ENCODE assay signal across 15 cellular contexts in the genomic region with DNA sequence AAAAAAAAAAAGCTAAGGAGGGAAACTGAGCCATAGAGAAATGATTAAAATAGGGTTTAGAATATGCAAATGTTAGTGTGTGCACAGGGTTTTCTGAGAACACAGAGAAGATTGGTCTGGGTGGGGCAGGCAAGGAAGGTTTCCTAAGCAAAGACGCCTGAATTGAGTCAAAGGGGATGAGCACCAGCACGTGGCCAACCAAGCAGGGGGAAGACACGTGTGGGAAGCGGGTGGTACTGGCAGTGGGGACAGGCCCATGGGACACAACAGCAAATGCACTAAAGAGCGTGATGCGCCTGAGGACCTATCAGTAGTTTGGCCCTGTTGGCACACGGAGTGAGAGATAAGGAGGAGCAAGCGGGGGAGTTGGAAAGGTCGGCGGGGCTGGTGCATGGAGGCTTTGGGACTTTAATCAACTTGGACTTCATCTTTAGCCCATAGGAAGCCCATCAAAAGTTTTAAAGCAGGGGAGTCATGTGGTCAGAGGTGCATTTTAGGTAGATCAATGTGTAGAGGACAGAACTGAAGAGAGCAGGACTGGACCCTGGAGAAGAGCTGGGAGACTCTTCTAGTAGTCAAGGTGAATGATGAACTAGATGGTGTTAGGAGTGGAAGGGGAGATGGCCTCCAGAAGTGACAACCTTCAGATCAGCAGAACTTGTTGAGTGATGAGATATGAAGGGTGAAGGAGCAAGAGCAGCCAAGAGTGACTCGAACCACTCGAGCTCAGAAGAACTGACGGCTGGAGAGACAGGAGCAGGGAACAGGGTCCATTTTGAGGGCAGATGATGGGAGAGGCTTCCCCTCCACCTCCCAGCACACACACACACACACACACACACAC. TPM values are rescaled to one million over a fixed set of nuclear protein-coding genes. Genes with fewer than 3 reads are reported as not detected.
DNase-seq lines count a peak whose midpoint lies in the region; ATAC-seq and TF ChIP-seq lines count a peak whose summit lies in the region.
"Had no signal": no experiment of that assay in that cellular context is flagged by ENCODE, and none has a peak within 500 bp of the region (broad histone marks: within the 10 kb centered on the region; RNA-seq: fewer than 3 reads in every experiment).

No MANE protein-coding gene starts in this region.

- H3K9ac ChIP-seq in neuronal stem cell (ENCODE audit: low read depth, low read length, poor library complexity): no peak overlapping the region

- H3K4me3 ChIP-seq in ACC112 (ENCODE audit: low read depth, low read length) (no peak overlapping the region), neuronal stem cell (ENCODE audit: low read length in 2 of 2) (no peak overlapping the region), left lung (no peak overlapping the region)
- H3K4me3 ChIP-seq: A549, GM12878, HAP-1 had no signal

- H3K9me3 ChIP-seq in neuronal stem cell (replicated peaks in 1 of 2; ENCODE audit: control insufficient read depth in 2 of 2, insufficient read depth in 1 of 2, low read depth in 1 of 2, low read length in 2 of 2): no peaks in the 10 kb centered on the region
- no peaks in the 10 kb centered on the region for H3K9me3 ChIP-seq in left lung
- H3K9me3 ChIP-seq: A549, HAP-1 had no signal

- peak overlapping the region; percentile 73 for H3K18ac ChIP-seq in neuronal stem cell (ENCODE audit: low read length)

- DNase-seq in RWPE1 (ENCODE audit: low spot score) (no peak), neuronal stem cell (ENCODE audit: low spot score) (no peak), left lung (no peak), NCI-H82 (lab: John Stamatoyannopoulos, UW) (no peak)
- no peak for DNase-seq in stimulated activated CD4-positive, alpha-beta T cell treated with anti-CD3 and anti-CD28 coated beads, Interleukin-12 subunit alpha, Interleukin-12 subunit beta, amount 100 ng/mL, for 4 hours
- DNase-seq: AML-193, DMS79, NCI-H1436 treated with DMSO at 0.1 percent for 48 hours, NCI-H2107, NCI-H345 had no signal

- H2BK5ac ChIP-seq in neuronal stem cell (ENCODE audit: low read length): no peak overlapping the region

- no peak overlapping the region for H3K14ac ChIP-seq in neuronal stem cell (ENCODE audit: low read length)

- H3K79me1 ChIP-seq in neuronal stem cell (ENCODE audit: low read depth, low read length): no peaks in the 10 kb centered on the region

- H2BK120ac ChIP-seq in neuronal stem cell (ENCODE audit: low read depth, low read length): no peak overlapping the region

- intact Hi-C loops in left lung (cut with DNase I): no loop called here

- H3K27me3 ChIP-seq in ACC112 (ENCODE audit: insufficient read depth, low read length): no peaks in the 10 kb centered on the region
- H3K27me3 ChIP-seq in neuronal stem cell (ENCODE audit: control insufficient read depth in 3 of 3, insufficient read depth in 3 of 3, low read depth in 1 of 3, low read length in 3 of 3): no peaks in the 10 kb centered on the region
- H3K27me3 ChIP-seq in left lung: no peaks in the 10 kb centered on the region

- no peak overlapping the region for H4K91ac ChIP-seq in neuronal stem cell (ENCODE audit: low read depth, low read length, poor library complexity)

- peak overlapping the region; percentile 58 for H2AK5ac ChIP-seq in neuronal stem cell (ENCODE audit: low read depth, low read length)

- H3K4me1 ChIP-seq in ACC112 (ENCODE audit: control insufficient read depth, insufficient read depth, low read length, unreplicated experiment): peaks cover 15% of the 10 kb centered on the region
- peaks cover 4 to 18% of the 10 kb centered on the region in 2 donors for H3K4me1 ChIP-seq in neuronal stem cell (ENCODE audit: control insufficient read depth in 2 of 2, insufficient read depth in 1 of 2, low read depth in 1 of 2, low read length in 2 of 2)
- no peaks in the 10 kb centered on the region for H3K4me1 ChIP-seq in left lung
- H3K4me1 ChIP-seq: A549 had no signal

- no peak overlapping the region for H3K23ac ChIP-seq in neuronal stem cell (ENCODE audit: low read depth, low read length, poor library complexity)

- no peak overlapping the region for H2AFZ ChIP-seq in ACC112 (ENCODE audit: low read length, unreplicated experiment)
- H2AFZ ChIP-seq in neuronal stem cell (ENCODE audit: low read length): no peak overlapping the region

- H4K8ac ChIP-seq in neuronal stem cell (ENCODE audit: low read depth, low read length): no peak overlapping the region

- POLR2A ChIA-PET in RWPE1 (lab: Yijun Ruan, JAX; ENCODE audit: low non-redundant PET): no interaction called here

- peak overlapping the region; percentile 50 for H2BK12ac ChIP-seq in neuronal stem cell (ENCODE audit: low read length)

- peak overlapping the region; percentile 58 for H3K27ac ChIP-seq in ACC112 (ENCODE audit: low read depth, low read length)
- peak overlapping the region; percentile 61 for H3K27ac ChIP-seq in RWPE1
- H3K27ac ChIP-seq in neuronal stem cell (replicated peaks; ENCODE audit: low read length): no peak overlapping the region
- H3K27ac ChIP-seq in left lung: peak overlapping the region in 1 of 2 donors; percentile 38
- H3K27ac ChIP-seq: A549 had no signal

- TF ChIP-seq CTCF in RWPE1 (conservative IDR thresholded peaks at IDR 0.05; ENCODE audit: low read depth) (no peak), left lung (IDR thresholded peaks at IDR 0.05) (no peak)

- ATAC-seq in esophagus mucosa (peak; percentile 38), left lung (no peak)
- ATAC-seq: GM12878 had no signal

- H2BK15ac ChIP-seq in neuronal stem cell (ENCODE audit: low read length): peak overlapping the region; percentile 8

- no peak overlapping the region for H3K4ac ChIP-seq in neuronal stem cell (ENCODE audit: low read length)

- CTCF ChIA-PET in RWPE1 (lab: Yijun Ruan, JAX): no interaction called here

- no CpG with 5 or more reads among the region's 13 CpGs for WGBS in neuronal stem cell (ENCODE audit: extremely low coverage in 2 of 2, insufficient read length in 2 of 2, insufficient replicate concordance in 1 of 2), 2 donors

- H3K4me2 ChIP-seq in neuronal stem cell (ENCODE audit: insufficient read depth, low read length, poor library complexity, severe bottlenecking): no peak overlapping the region

- no peaks in the 10 kb centered on the region for H3K79me2 ChIP-seq in ACC112 (ENCODE audit: control insufficient read depth, insufficient read depth, low read length, unreplicated experiment)

- H3K36me3 ChIP-seq in ACC112 (ENCODE audit: insufficient read depth, low read length) (no peaks in the 10 kb centered on the region), neuronal stem cell (replicated peaks in 1 of 2; ENCODE audit: control insufficient read depth in 2 of 2, insufficient read depth in 2 of 2, low read length in 2 of 2) (no peaks in the 10 kb centered on the region), left lung (no peaks in the 10 kb centered on the region)
- H3K36me3 ChIP-seq: HAP-1 had no signal

RNA-seq across cellular contexts. Expression of gene MAP3K4, which starts 40.2 kb away (rescaled TPM):
- total RNA-seq in esophagus mucosa: 43.4 TPM
- 21.8 TPM for polyA plus RNA-seq in neuronal stem cell (2013, experiment 1 of 2)
- 27.4 TPM for polyA plus RNA-seq in neuronal stem cell (2013, experiment 2 of 2)
- 10 to 100 TPM; 35.6 to 47.5 TPM for total RNA-seq in left lung
